ENCODE assay signal across 8 cellular contexts in the genomic region with DNA sequence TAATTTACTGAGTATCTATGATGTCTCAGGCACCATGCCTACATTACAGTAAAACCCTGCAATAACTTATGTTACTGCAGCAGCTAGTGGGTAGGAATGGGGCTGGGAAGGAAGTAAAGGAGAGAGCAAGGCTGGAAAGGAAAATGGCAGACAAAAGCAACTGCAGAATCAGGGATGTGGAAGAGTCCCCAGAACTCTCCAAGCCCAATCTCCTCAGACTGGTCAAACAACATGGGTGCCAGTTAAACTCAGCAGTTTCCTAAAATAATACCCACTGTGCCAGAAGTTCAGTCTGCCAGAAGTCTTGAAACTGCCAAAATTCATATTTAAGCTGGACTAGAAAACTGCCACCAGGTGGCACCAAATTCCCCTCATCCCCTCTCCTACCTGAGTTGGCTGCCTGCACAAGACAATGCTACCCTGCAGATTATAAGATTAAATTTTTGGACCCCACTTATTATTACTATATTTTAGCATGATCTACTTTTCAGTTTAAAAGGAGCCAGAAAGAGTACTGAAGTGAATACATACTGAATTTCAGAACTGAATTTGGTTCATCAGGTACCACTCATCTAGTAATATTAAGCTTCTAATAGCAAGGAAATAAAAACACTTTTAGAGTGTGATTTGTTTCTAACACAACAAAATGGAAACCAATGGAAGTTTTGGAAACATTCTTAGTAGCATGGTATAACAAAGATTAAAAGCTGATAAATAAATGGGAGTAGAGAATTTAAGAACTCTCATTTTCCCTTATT.
DNase-seq lines count a peak whose midpoint lies in the region; ATAC-seq and TF ChIP-seq lines count a peak whose summit lies in the region.

No MANE protein-coding gene starts in this region.

- no peaks in the 10 kb centered on the region for H3K4me1 Mint-ChIP-seq in activated T-helper 1 cell treated with anti-CD3 and anti-CD28 coated beads, Interleukin-12 subunit alpha, Interleukin-12 subunit beta, Interleukin-2, Interleukin-4 antibody, amounts not matched to agents 30 ng/mL and 10 ng/mL and 1 ng/mL, durations not matched to agents 14 hours and 24 hours and 36 hours (ENCODE audit: low read depth)
- peaks cover 25% of the 10 kb centered on the region for H3K4me1 Mint-ChIP-seq in osteocyte (ENCODE audit: unreplicated experiment)

- peaks cover 46 to 65% (median 57%) of the 10 kb centered on the region in 3 donors for H3K36me3 ChIP-seq in tibial artery

- no peak for DNase-seq in Right ventricle myocardium inferior (ENCODE audit: missing footprints)
- no peak for DNase-seq in cardiac septum (ENCODE audit: low spot score)
- DNase-seq in HL-60 (ENCODE audit: low read depth in 1 of 2, low spot score in 1 of 2), result peak; percentile 34 to 51
- DNase-seq in RPMI7951 (ENCODE audit: low read depth), result peak; percentile 54
- DNase-seq in activated T-helper 1 cell treated with anti-CD3 and anti-CD28 coated beads, Interleukin-12 subunit alpha, Interleukin-12 subunit beta, Interleukin-2, Interleukin-4 antibody, amounts not matched to agents 30 ng/mL and 10 ng/mL and 1 ng/mL, durations not matched to agents 14 hours and 24 hours and 36 hours (ENCODE audit: low spot score), result peak; percentile 50
- peak; percentile 29 to 71 for DNase-seq in foreskin fibroblast
- no peak for DNase-seq in osteocyte (ENCODE audit: extremely low spot score, unreplicated experiment)
- peak; percentile 48 to 72 for DNase-seq in tibial artery

- H3K36me3 Mint-ChIP-seq in activated T-helper 1 cell treated with anti-CD3 and anti-CD28 coated beads, Interleukin-12 subunit alpha, Interleukin-12 subunit beta, Interleukin-2, Interleukin-4 antibody, amounts not matched to agents 30 ng/mL and 10 ng/mL and 1 ng/mL, durations not matched to agents 14 hours and 24 hours and 36 hours (ENCODE audit: low read depth), result peaks cover 41% of the 10 kb centered on the region
- H3K36me3 Mint-ChIP-seq in osteocyte (ENCODE audit: unreplicated experiment), result peaks cover 48% of the 10 kb centered on the region

- no peaks in the 10 kb centered on the region for H3K9me3 Mint-ChIP-seq in activated T-helper 1 cell treated with anti-CD3 and anti-CD28 coated beads, Interleukin-12 subunit alpha, Interleukin-12 subunit beta, Interleukin-2, Interleukin-4 antibody, amounts not matched to agents 30 ng/mL and 10 ng/mL and 1 ng/mL, durations not matched to agents 14 hours and 24 hours and 36 hours
- no peaks in the 10 kb centered on the region for H3K9me3 Mint-ChIP-seq in osteocyte (ENCODE audit: unreplicated experiment)

- no peak overlapping the region for H3K27ac Mint-ChIP-seq in activated T-helper 1 cell treated with anti-CD3 and anti-CD28 coated beads, Interleukin-12 subunit alpha, Interleukin-12 subunit beta, Interleukin-2, Interleukin-4 antibody, amounts not matched to agents 30 ng/mL and 10 ng/mL and 1 ng/mL, durations not matched to agents 14 hours and 24 hours and 36 hours
- peak overlapping the region; percentile 12 for H3K27ac Mint-ChIP-seq in osteocyte (ENCODE audit: unreplicated experiment)

- intact Hi-C loops in Right ventricle myocardium inferior (cut with DNase I) (loop anchor here (2.0 kb wide), 1 partner anchor 120 kb away; no protein-coding TSS in a partner anchor), cardiac septum (cut with DNase I) (loop anchor here (5.0 to 10.0 kb wide), 2 partner anchors 121 to 354 kb away; a partner anchor contains a TSS), tibial artery (cut with DNase I; ENCODE audit: low total_unique reads) (no loop called here)
- intact Hi-C loops in activated T-helper 1 cell treated with anti-CD3 and anti-CD28 coated beads, Interleukin-12 subunit alpha, Interleukin-12 subunit beta, Interleukin-2, Interleukin-4 antibody, amounts not matched to agents 30 ng/mL and 10 ng/mL and 1 ng/mL, durations not matched to agents 14 hours and 24 hours and 36 hours (cut with micrococcal nuclease), result loop anchor here (1.0 to 10.0 kb wide), 6 partner anchors 22 to 359 kb away; a partner anchor contains a TSS

- TF ChIP-seq CTCF in HL-60 (IDR thresholded peaks at IDR 0.05; ENCODE audit: insufficient read depth, low read length) (peak; percentile 50), foreskin fibroblast (IDR thresholded peaks at IDR 0.05; ENCODE audit: low read depth, low read length) (peak; percentile 69), osteocyte (IDR thresholded peaks at IDR 0.05) (peak; percentile 80), tibial artery (IDR thresholded peaks at IDR 0.05) (peak; percentile 64 to 72)

- no peak overlapping the region for H3K4me3 ChIP-seq in HL-60 (replicated peaks; ENCODE audit: insufficient read depth, low read length)
- no peak overlapping the region for H3K4me3 ChIP-seq in foreskin fibroblast (ENCODE audit: low read depth in 1 of 2, low read length in 2 of 2)
- no peak overlapping the region for H3K4me3 ChIP-seq in tibial artery

- H3K4me3 Mint-ChIP-seq in activated T-helper 1 cell treated with anti-CD3 and anti-CD28 coated beads, Interleukin-12 subunit alpha, Interleukin-12 subunit beta, Interleukin-2, Interleukin-4 antibody, amounts not matched to agents 30 ng/mL and 10 ng/mL and 1 ng/mL, durations not matched to agents 14 hours and 24 hours and 36 hours, result no peak overlapping the region
- H3K4me3 Mint-ChIP-seq in osteocyte (ENCODE audit: unreplicated experiment), result no peak overlapping the region

- H3K9me3 ChIP-seq in tibial artery, result no peaks in the 10 kb centered on the region

- H3K27ac ChIP-seq in HL-60 (replicated peaks), result no peak overlapping the region
- peak overlapping the region in 1 of 2 donors; percentile 48 for H3K27ac ChIP-seq in tibial artery

- peaks cover 0 to 37% (median 18%) of the 10 kb centered on the region in 4 donors for H3K4me1 ChIP-seq in tibial artery

- ATAC-seq in Right ventricle myocardium inferior, result peak; percentile 37

- no peaks in the 10 kb centered on the region for H3K27me3 Mint-ChIP-seq in activated T-helper 1 cell treated with anti-CD3 and anti-CD28 coated beads, Interleukin-12 subunit alpha, Interleukin-12 subunit beta, Interleukin-2, Interleukin-4 antibody, amounts not matched to agents 30 ng/mL and 10 ng/mL and 1 ng/mL, durations not matched to agents 14 hours and 24 hours and 36 hours (ENCODE audit: insufficient read depth)
- no peaks in the 10 kb centered on the region for H3K27me3 Mint-ChIP-seq in osteocyte (ENCODE audit: unreplicated experiment)

- H3K27me3 ChIP-seq in HL-60 (ENCODE audit: insufficient read depth, poor library complexity, severe bottlenecking), result no peaks in the 10 kb centered on the region
- H3K27me3 ChIP-seq in tibial artery, result no peaks in the 10 kb centered on the region

Comparison
In these comparisons a context has a peak if more than half of its experiments do, and no peak if none do; other contexts are left out.
1. DNase-seq: peak in HL-60 (2 of 2), RPMI7951 (single experiment), activated T-helper 1 cell treated with anti-CD3 and anti-CD28 coated beads, Interleukin-12 subunit alpha, Interleukin-12 subunit beta, Interleukin-2, Interleukin-4 antibody, amounts not matched to agents 30 ng/mL and 10 ng/mL and 1 ng/mL, durations not matched to agents 14 hours and 24 hours and 36 hours (single experiment), foreskin fibroblast (2 of 2) and tibial artery (2 of 2); none in Right ventricle myocardium inferior (single experiment), cardiac septum (single experiment) and osteocyte (single experiment).
2. Peak in every context shown above with its lines, with median percentiles within 50 percentile points of each other: CTCF ChIP-seq.